ENCODE assay signal across 13 cellular contexts in genomic region chr1:66623812-66624211, GRCh38.
DNase-seq lines count a peak whose midpoint lies in the region; ATAC-seq, FAIRE-seq and TF ChIP-seq lines count a peak whose summit lies in the region.
"Had no signal": no experiment of that assay in that cellular context is flagged by ENCODE, and none has a peak within 500 bp of the region (broad histone marks: within the 10 kb centered on the region; RNA-seq: fewer than 3 reads in every experiment).

No MANE protein-coding gene starts in this region.

- H3K27ac Mint-ChIP-seq in activated T-helper 17 cell treated with anti-CD3 and anti-CD28 coated beads, Interleukin-2, amount 50 U/mL, for 72 hours: peak overlapping the region; percentile 75
- no peak overlapping the region for H3K27ac Mint-ChIP-seq in stimulated activated effector memory CD8-positive, alpha-beta T cell treated with anti-CD3 and anti-CD28 coated beads, Interleukin-12 subunit alpha, Interleukin-12 subunit beta, amount 100 ng/mL, for 72 hours
- H3K27ac Mint-ChIP-seq: IgD-negative memory B cell had no signal

- peak; percentile 4 for FAIRE-seq in HTR-8/SVneo (lab: Jason Lieb, UNC)

- TF ChIP-seq CTCF in GM13976 (IDR thresholded peaks at IDR 0.05; ENCODE audit: borderline replicate concordance, control extremely low read depth, extremely low read depth, insufficient read depth, missing control alignments): no peak

- no peaks in the 10 kb centered on the region for H3K36me3 Mint-ChIP-seq in activated T-helper 17 cell treated with anti-CD3 and anti-CD28 coated beads, Interleukin-2, amount 50 U/mL, for 72 hours (ENCODE audit: low read depth)
- H3K36me3 Mint-ChIP-seq in stimulated activated effector memory CD8-positive, alpha-beta T cell treated with anti-CD3 and anti-CD28 coated beads, Interleukin-12 subunit alpha, Interleukin-12 subunit beta, amount 100 ng/mL, for 72 hours: no peaks in the 10 kb centered on the region
- H3K36me3 Mint-ChIP-seq: IgD-negative memory B cell had no signal

- in situ Hi-C loops in GM13976 (cut with MboI; ENCODE audit: low sequenced_read_pairs, unreplicated experiment): no loop called here

- no peaks in the 10 kb centered on the region for H3K9me3 Mint-ChIP-seq in activated T-helper 17 cell treated with anti-CD3 and anti-CD28 coated beads, Interleukin-2, amount 50 U/mL, for 72 hours
- no peaks in the 10 kb centered on the region for H3K9me3 Mint-ChIP-seq in stimulated activated effector memory CD8-positive, alpha-beta T cell treated with anti-CD3 and anti-CD28 coated beads, Interleukin-12 subunit alpha, Interleukin-12 subunit beta, amount 100 ng/mL, for 72 hours

- H3K27me3 Mint-ChIP-seq in activated T-helper 17 cell treated with anti-CD3 and anti-CD28 coated beads, Interleukin-2, amount 50 U/mL, for 72 hours: peaks cover 3% of the 10 kb centered on the region

- DNase-seq in DMS53 (lab: John Stamatoyannopoulos, UW): peak; percentile 78
- peak; percentile 7 for DNase-seq in HTR-8/SVneo (ENCODE audit: insufficient read length, low spot score)
- DNase-seq in lung microvascular endothelial cell (ENCODE audit: low read depth in 2 of 2): peak; percentile 90 to 94
- no peak for DNase-seq in stimulated activated effector memory CD8-positive, alpha-beta T cell treated with anti-CD3 and anti-CD28 coated beads, Interleukin-12 subunit alpha, Interleukin-12 subunit beta, amount 100 ng/mL, for 72 hours (ENCODE audit: low spot score in 2 of 2)
- DNase-seq in GM13976 (ENCODE audit: low spot score): no peak
- no peak for DNase-seq in hypothalamus (lab: John Stamatoyannopoulos, UW)
- DNase-seq: activated CD4-positive, CD25-positive, alpha-beta regulatory T cell; colonic mucosa; COR-L47; SIG-M5 had no signal

- no peak for ATAC-seq in activated T-helper 17 cell treated with anti-CD3 and anti-CD28 coated beads, Interleukin-2, amount 50 U/mL, for 72 hours (replicated peaks)
- no peak for ATAC-seq in stimulated activated effector memory CD8-positive, alpha-beta T cell treated with anti-CD3 and anti-CD28 coated beads, Interleukin-12 subunit alpha, Interleukin-12 subunit beta, amount 100 ng/mL, for 72 hours
- ATAC-seq in GM18909 (IDR thresholded peaks at IDR 0.05; ENCODE audit: poor library complexity, unreplicated experiment): no peak

- no peak overlapping the region for H3K4me3 Mint-ChIP-seq in activated T-helper 17 cell treated with anti-CD3 and anti-CD28 coated beads, Interleukin-2, amount 50 U/mL, for 72 hours
- no peak overlapping the region for H3K4me3 Mint-ChIP-seq in stimulated activated effector memory CD8-positive, alpha-beta T cell treated with anti-CD3 and anti-CD28 coated beads, Interleukin-12 subunit alpha, Interleukin-12 subunit beta, amount 100 ng/mL, for 72 hours
- H3K4me3 Mint-ChIP-seq: IgD-negative memory B cell had no signal

- H3K4me1 Mint-ChIP-seq in activated T-helper 17 cell treated with anti-CD3 and anti-CD28 coated beads, Interleukin-2, amount 50 U/mL, for 72 hours: peaks cover 4% of the 10 kb centered on the region
- H3K4me1 Mint-ChIP-seq in stimulated activated effector memory CD8-positive, alpha-beta T cell treated with anti-CD3 and anti-CD28 coated beads, Interleukin-12 subunit alpha, Interleukin-12 subunit beta, amount 100 ng/mL, for 72 hours: no peaks in the 10 kb centered on the region
- H3K4me1 Mint-ChIP-seq: IgD-negative memory B cell had no signal

Comparison
In these comparisons a context has a peak if more than half of its experiments do, and no peak if none do; other contexts are left out.
1. DNase-seq: peak in DMS53 (single experiment), HTR-8/SVneo (single experiment) and lung microvascular endothelial cell (2 of 2); none in stimulated activated effector memory CD8-positive, alpha-beta T cell treated with anti-CD3 and anti-CD28 coated beads, Interleukin-12 subunit alpha, Interleukin-12 subunit beta, amount 100 ng/mL, for 72 hours (0 of 2), GM13976 (single experiment) and hypothalamus (0 of 51).